In the genomic region with DNA sequence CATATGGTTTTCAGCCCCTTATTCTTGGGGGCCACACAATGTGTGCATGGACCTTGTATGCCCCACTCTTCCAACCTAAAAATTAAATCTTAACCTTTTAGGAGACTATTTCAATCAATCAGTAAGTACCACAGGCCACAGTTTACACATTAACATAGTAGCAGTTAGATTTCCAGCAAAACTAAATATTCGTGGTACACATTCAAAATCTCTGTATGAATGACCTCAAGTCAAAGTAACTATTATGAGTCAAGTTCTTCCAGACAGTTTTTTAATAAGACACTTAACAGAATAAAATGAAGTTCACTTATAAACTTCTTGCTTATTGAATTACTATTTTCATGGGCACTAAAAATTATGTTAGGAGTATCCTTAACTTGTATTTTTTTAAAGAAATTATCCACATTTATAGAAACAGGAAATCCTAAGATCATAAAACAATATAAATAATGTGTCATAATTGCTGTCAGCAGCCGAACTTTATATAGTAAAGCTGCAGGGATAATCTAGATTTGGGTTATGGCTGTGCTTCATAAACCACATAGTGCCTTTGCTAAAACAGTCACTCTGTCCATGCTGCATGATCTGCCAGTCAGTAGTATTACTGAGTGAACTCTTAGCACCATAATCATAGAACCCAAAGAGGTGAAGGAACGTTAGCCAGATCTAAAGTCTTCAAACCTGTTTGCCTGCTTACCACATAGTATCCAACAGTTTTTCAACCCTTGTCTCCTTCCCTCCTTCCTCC, we compare ENCODE assay signal across 25 cellular contexts. TPM values are rescaled to one million over a fixed set of nuclear protein-coding genes. Genes with fewer than 3 reads are reported as not detected.
DNase-seq lines count a peak whose midpoint lies in the region; FAIRE-seq and TF ChIP-seq lines count a peak whose summit lies in the region.
"Had no signal": no experiment of that assay in that cellular context is flagged by ENCODE, and none has a peak within 500 bp of the region (broad histone marks: within the 10 kb centered on the region; RNA-seq: fewer than 3 reads in every experiment).

No MANE protein-coding gene starts in this region.

- no peak overlapping the region for H2BK120ac ChIP-seq in trophoblast cell (ENCODE audit: insufficient read depth, low read length, poor library complexity)

- no peaks in the 10 kb centered on the region for H3K79me1 ChIP-seq in trophoblast cell (ENCODE audit: low read length)

- H3K9me3 ChIP-seq in trophoblast cell (ENCODE audit: insufficient read depth, low read depth, low read length) (no peaks in the 10 kb centered on the region), adrenal gland (replicated peaks in 1 of 3) (no peaks in the 10 kb centered on the region)
- H3K9me3 ChIP-seq: lower lobe of right lung, SJSA1, vagina had no signal

- H3K4ac ChIP-seq in trophoblast cell (ENCODE audit: low read depth, low read length): peak overlapping the region; percentile 62

- H3K4me3 ChIP-seq in trophoblast cell (ENCODE audit: low read depth, low read length) (no peak overlapping the region), adrenal gland (no peak overlapping the region)
- H3K4me3 ChIP-seq: dorsolateral prefrontal cortex, lower lobe of right lung, SJSA1, vagina had no signal

- no peak overlapping the region for H4K8ac ChIP-seq in trophoblast cell (ENCODE audit: low read depth, low read length)

- intact Hi-C loops in adrenal gland (cut with DNase I): no loop called here

- H3K9me3 Mint-ChIP-seq in glutamatergic neuron (ENCODE audit: unreplicated experiment): peaks cover 19% of the 10 kb centered on the region
- H3K9me3 Mint-ChIP-seq: natural killer cell treated with Interleukin-12 subunit alpha and Interleukin-12 subunit beta and Interleukin-15 and Interleukin-18, amount 100 ng/mL, for 72 hours; stimulated activated naive CD8-positive, alpha-beta T cell treated with anti-CD3 and anti-CD28 coated beads, Interleukin-15, Interleukin-2, amounts not matched to agents 100 ng/mL and 50 ng/mL, for 24 hours had no signal

- H3K27ac Mint-ChIP-seq in glutamatergic neuron (ENCODE audit: unreplicated experiment): peak overlapping the region; percentile 90
- H3K27ac Mint-ChIP-seq: activated B cell treated with CpG ODN at 0.5 μM for 24 hours; natural killer cell treated with Interleukin-12 subunit alpha and Interleukin-12 subunit beta and Interleukin-15 and Interleukin-18, amount 100 ng/mL, for 72 hours; stimulated activated naive CD8-positive, alpha-beta T cell treated with anti-CD3 and anti-CD28 coated beads, Interleukin-15, Interleukin-2, amounts not matched to agents 100 ng/mL and 50 ng/mL, for 24 hours had no signal

- no peak overlapping the region for H2BK12ac ChIP-seq in trophoblast cell (ENCODE audit: low read length)

- H3K27me3 ChIP-seq in trophoblast cell (ENCODE audit: insufficient read depth, low read length) (no peaks in the 10 kb centered on the region), adrenal gland (no peaks in the 10 kb centered on the region)
- H3K27me3 ChIP-seq: brain microvascular endothelial cell, dorsolateral prefrontal cortex, SJSA1, vagina had no signal

- no peak overlapping the region for H3K9ac ChIP-seq in trophoblast cell (ENCODE audit: low read length)

- H3K4me3 Mint-ChIP-seq in glutamatergic neuron (ENCODE audit: unreplicated experiment): no peak overlapping the region
- H3K4me3 Mint-ChIP-seq: activated B cell treated with CpG ODN at 0.5 μM for 24 hours; natural killer cell treated with Interleukin-12 subunit alpha and Interleukin-12 subunit beta and Interleukin-15 and Interleukin-18, amount 100 ng/mL, for 72 hours; stimulated activated naive CD8-positive, alpha-beta T cell treated with anti-CD3 and anti-CD28 coated beads, Interleukin-15, Interleukin-2, amounts not matched to agents 100 ng/mL and 50 ng/mL, for 24 hours; T-cell had no signal

- peaks cover 6% of the 10 kb centered on the region for H3K79me2 ChIP-seq in trophoblast cell (ENCODE audit: control insufficient read depth, insufficient read depth, low read length, poor library complexity)

- TF ChIP-seq POLR2A in GM12892 (IDR thresholded peaks at IDR 0.05; ENCODE audit: low read depth, low read length) (no peak), adrenal gland (IDR thresholded peaks at IDR 0.05) (no peak)

- WGBS in trophoblast cell (ENCODE audit: extremely low coverage, insufficient coverage, insufficient read length): no CpG with 5 or more reads among the region's 3 CpGs
- WGBS in adrenal gland, 4 donors: 52 to 58% (median 54%) methylated on average over 3 of the region's 3 CpGs

- no peak overlapping the region for H3K14ac ChIP-seq in trophoblast cell (ENCODE audit: low read length)

- no peak overlapping the region for H4K91ac ChIP-seq in trophoblast cell (ENCODE audit: low read depth, low read length)

- TF ChIP-seq CTCF in glutamatergic neuron (IDR thresholded peaks at IDR 0.05; ENCODE audit: partially characterized antibody, unreplicated experiment): no peak
- no peak for TF ChIP-seq CTCF in adrenal gland (IDR thresholded peaks at IDR 0.05)

- no peak overlapping the region for H2AFZ ChIP-seq in trophoblast cell (ENCODE audit: insufficient read depth, low read length, poor library complexity)

- H2AK5ac ChIP-seq in trophoblast cell (ENCODE audit: low read length): no peak overlapping the region

- H3K4me2 ChIP-seq in trophoblast cell (ENCODE audit: low read length): no peak overlapping the region

- H3K36me3 Mint-ChIP-seq in glutamatergic neuron (ENCODE audit: unreplicated experiment): peaks cover 21% of the 10 kb centered on the region
- H3K36me3 Mint-ChIP-seq: natural killer cell treated with Interleukin-12 subunit alpha and Interleukin-12 subunit beta and Interleukin-15 and Interleukin-18, amount 100 ng/mL, for 72 hours had no signal

- no peak overlapping the region for H4K12ac ChIP-seq in trophoblast cell (ENCODE audit: low read depth, low read length)

- no peak overlapping the region for H3K23ac ChIP-seq in trophoblast cell (ENCODE audit: low read length)

- FAIRE-seq in GM12892 (lab: Jason Lieb, UNC): peak; percentile 50
- FAIRE-seq: frontal cortex had no signal

- H3K18ac ChIP-seq in trophoblast cell (ENCODE audit: low read length): no peak overlapping the region

- H2BK5ac ChIP-seq in trophoblast cell (ENCODE audit: low read depth, low read length, poor library complexity): no peak overlapping the region

- H3K4me1 ChIP-seq in trophoblast cell (ENCODE audit: control insufficient read depth in 1 of 2, insufficient read depth in 2 of 2, low read length in 2 of 2) (no peaks in the 10 kb centered on the region), adrenal gland (replicated peaks in 1 of 2) (peaks cover 7 to 12% of the 10 kb centered on the region in 2 donors)
- H3K4me1 ChIP-seq: SJSA1 had no signal

- peaks cover 20% of the 10 kb centered on the region for H3K4me1 Mint-ChIP-seq in glutamatergic neuron (ENCODE audit: low read depth, unreplicated experiment)

- H3K36me3 ChIP-seq in trophoblast cell (ENCODE audit: control insufficient read depth in 1 of 2, insufficient read depth in 2 of 2, low read length in 2 of 2): peaks cover 0 to 2% of the 10 kb centered on the region in 2 experiments
- H3K36me3 ChIP-seq in adrenal gland (replicated peaks in 1 of 2): no peaks in the 10 kb centered on the region
- H3K36me3 ChIP-seq: brain microvascular endothelial cell, lower lobe of right lung, vagina had no signal

- no peak for DNase-seq in GM12892 (ENCODE audit: insufficient read length)
- peak; percentile 8 for DNase-seq in MV-4-11 (lab: John Stamatoyannopoulos, UW)
- no peak for DNase-seq in glutamatergic neuron
- DNase-seq in trophoblast cell: no peak
- no peak for DNase-seq in NCI-H1436 treated with DMSO at 0.1 percent for 48 hours (lab: John Stamatoyannopoulos, UW)
- DNase-seq in adrenal gland: no peak
- no peak for DNase-seq in stimulated activated CD8-positive, alpha-beta memory T cell treated with anti-CD3 and anti-CD28 coated beads, Interleukin-4, amount 100 ng/mL, for 48 hours
- DNase-seq: activated B cell treated with CpG ODN at 0.5 μM for 24 hours; activated naive CD4-positive, alpha-beta T cell treated with anti-CD3 and anti-CD28 coated beads, Interleukin-2, amount 50 U/mL, for 16 hours; amygdala; brain microvascular endothelial cell; C1 segment of cervical spinal cord; COR-L47; dorsolateral prefrontal cortex; lower lobe of right lung; NCI-H1694; NCI-H82; RPMI8226; stimulated activated CD4-positive, alpha-beta T cell treated with anti-CD3 and anti-CD28 coated beads, Interleukin-1b, Interleukin-23, amount 100 ng/mL, for 48 hours; T-cell had no signal

- H3K27me3 Mint-ChIP-seq in glutamatergic neuron (ENCODE audit: unreplicated experiment): peaks cover 14% of the 10 kb centered on the region
- H3K27me3 Mint-ChIP-seq: activated B cell treated with CpG ODN at 0.5 μM for 24 hours; natural killer cell treated with Interleukin-12 subunit alpha and Interleukin-12 subunit beta and Interleukin-15 and Interleukin-18, amount 100 ng/mL, for 72 hours; stimulated activated naive CD8-positive, alpha-beta T cell treated with anti-CD3 and anti-CD28 coated beads, Interleukin-15, Interleukin-2, amounts not matched to agents 100 ng/mL and 50 ng/mL, for 24 hours; T-cell had no signal

- H3K27ac ChIP-seq in trophoblast cell (ENCODE audit: low read depth, low read length) (no peak overlapping the region), adrenal gland (no peak overlapping the region)
- H3K27ac ChIP-seq: brain microvascular endothelial cell, lower lobe of right lung, SJSA1, vagina had no signal

RNA-seq across cellular contexts. Expression of a gene that starts 21.7 kb away (rescaled TPM):
- polyA plus RNA-seq in GM12892 (2012; ENCODE audit: missing spikeins): 37.0 TPM
- 311 TPM for total RNA-seq in glutamatergic neuron (ENCODE audit: unreplicated experiment)
- polyA plus RNA-seq in trophoblast cell (2013): 101 and 113 TPM in 2 replicates
- 100 to 1,000 TPM in 4 of 8 donors, 10 to 100 TPM in 4; 23.8 to 190 (median 85.4) TPM for total RNA-seq in adrenal gland
- polyA plus RNA-seq in adrenal gland: 100 to 1,000 TPM in 1 of 3 donors, 10 to 100 TPM in 2; 50.8 to 141 (median 68.1) TPM
